Comparison of ENCODE assay signal across 37 cellular contexts in genomic region chr4:3029464-3029863, GRCh38. TPM values are rescaled to one million over a fixed set of nuclear protein-coding genes. Genes with fewer than 3 reads are reported as not detected.
"Had no signal": no experiment of that assay in that cellular context is flagged by ENCODE, and none has a peak within 500 bp of the region (broad histone marks: within the 10 kb centered on the region; RNA-seq: fewer than 3 reads in every experiment).

No MANE protein-coding gene starts in this region.

- ATAC-seq: activated CD4-positive, CD25-positive, alpha-beta regulatory T cell treated with anti-CD3 and anti-CD28 coated beads, Interleukin-2, amount 50 U/mL, for 24 hours; activated CD8-positive, alpha-beta T cell treated with anti-CD3 and anti-CD28 coated beads for 36 hours; activated naive CD8-positive, alpha-beta T cell treated with anti-CD3 and anti-CD28 coated beads, Interleukin-2, amount 50 U/mL, for 24 hours; activated T-cell treated with anti-CD3 and anti-CD28 coated beads, Interleukin-2, amount 50 U/mL, for 4 hours; activated T-helper 17 cell treated with anti-CD3 and anti-CD28 coated beads, Interleukin-2, amount 50 U/mL, for 72 hours; body of pancreas; gastroesophageal sphincter; T-helper 17 cell had no signal

- H3K4me1 ChIP-seq: adrenal gland, body of pancreas, colonic mucosa, esophagus squamous epithelium, gastroesophageal sphincter had no signal

- H3K9me3 ChIP-seq: adrenal gland, body of pancreas, colonic mucosa, esophagus squamous epithelium, gastroesophageal sphincter had no signal

- H3K27me3 ChIP-seq: adrenal gland, body of pancreas, colonic mucosa, esophagus squamous epithelium, gastroesophageal sphincter had no signal

- H3K36me3 Mint-ChIP-seq: activated naive CD4-positive, alpha-beta T cell treated with anti-CD3 and anti-CD28 coated beads, Interleukin-2, amount 50 U/mL, for 24 hours; activated naive CD8-positive, alpha-beta T cell treated with anti-CD3 and anti-CD28 coated beads for 36 hours had no signal

- DNase-seq: activated B cell treated with CpG ODN at 0.5 μM for 24 hours; activated CD4-positive, alpha-beta T cell treated with anti-CD3 and anti-CD28 coated beads for 48 hours; activated CD4-positive, alpha-beta T cell treated with anti-CD3 and anti-CD28 coated beads, Interleukin-2, amount 50 U/mL, for 1 hour; activated CD4-positive, alpha-beta T cell treated with anti-CD3 and anti-CD28 coated beads, Interleukin-2, amount 50 U/mL, for 48 hours; activated CD8-positive, alpha-beta memory T cell treated with anti-CD3 and anti-CD28 coated beads for 24 hours; activated CD8-positive, alpha-beta T cell treated with anti-CD3 and anti-CD28 coated beads for 36 hours; activated effector memory CD4-positive, alpha-beta T cell treated with Interleukin-2 at 50 U/mL for 16 hours; activated naive CD4-positive, alpha-beta T cell treated with anti-CD3 and anti-CD28 coated beads for 36 hours; activated naive CD8-positive, alpha-beta T cell treated with anti-CD3 and anti-CD28 coated beads for 36 hours; activated naive CD8-positive, alpha-beta T cell treated with anti-CD3 and anti-CD28 coated beads, Interleukin-2, amount 50 U/mL, for 24 hours; activated T-cell treated with anti-CD3 and anti-CD28 coated beads, Interleukin-2, amount 50 U/mL, for 4 hours; adrenal gland; amygdala; body of pancreas; central memory CD4-positive, alpha-beta T cell; cerebellar nuclear complex; colonic mucosa; effector CD8-positive, alpha-beta T cell; esophagus squamous epithelium; foreskin melanocyte; SW 1271; T-helper 1 cell; T-helper 17 cell; T1000; WERI-Rb-1 had no signal

- H3K27ac Mint-ChIP-seq: activated B cell treated with CpG ODN at 0.5 μM for 24 hours; activated CD8-positive, alpha-beta T cell treated with anti-CD3 and anti-CD28 coated beads for 36 hours; activated naive CD4-positive, alpha-beta T cell treated with anti-CD3 and anti-CD28 coated beads for 36 hours; activated naive CD4-positive, alpha-beta T cell treated with anti-CD3 and anti-CD28 coated beads, Interleukin-2, amount 50 U/mL, for 24 hours; activated naive CD8-positive, alpha-beta T cell treated with anti-CD3 and anti-CD28 coated beads for 36 hours; activated naive CD8-positive, alpha-beta T cell treated with anti-CD3 and anti-CD28 coated beads, Interleukin-2, amount 50 U/mL, for 24 hours; T-helper 2 cell treated with Interferon-gamma antibody and Interleukin-4, amounts not matched to agents 5 μg/mL and 100 μg/mL, for 36 hours had no signal

- H3K27ac ChIP-seq: adrenal gland, body of pancreas, colonic mucosa, epithelial cell of prostate, esophagus squamous epithelium, gastroesophageal sphincter, WERI-Rb-1 had no signal

- H3K4me1 Mint-ChIP-seq: activated B cell treated with CpG ODN at 0.5 μM for 24 hours; activated naive CD4-positive, alpha-beta T cell treated with anti-CD3 and anti-CD28 coated beads, Interleukin-2, amount 50 U/mL, for 24 hours; activated naive CD8-positive, alpha-beta T cell treated with anti-CD3 and anti-CD28 coated beads for 36 hours; activated naive CD8-positive, alpha-beta T cell treated with anti-CD3 and anti-CD28 coated beads, Interleukin-2, amount 50 U/mL, for 24 hours; activated T-helper 17 cell treated with anti-CD3 and anti-CD28 coated beads, Interleukin-2, amount 50 U/mL, for 72 hours had no signal

- H3K4me3 Mint-ChIP-seq: activated B cell treated with CpG ODN at 0.5 μM for 24 hours; activated CD8-positive, alpha-beta T cell treated with anti-CD3 and anti-CD28 coated beads for 36 hours; activated naive CD4-positive, alpha-beta T cell treated with anti-CD3 and anti-CD28 coated beads for 36 hours; activated naive CD4-positive, alpha-beta T cell treated with anti-CD3 and anti-CD28 coated beads, Interleukin-2, amount 50 U/mL, for 24 hours; activated naive CD8-positive, alpha-beta T cell treated with anti-CD3 and anti-CD28 coated beads for 36 hours; activated naive CD8-positive, alpha-beta T cell treated with anti-CD3 and anti-CD28 coated beads, Interleukin-2, amount 50 U/mL, for 24 hours; activated T-cell treated with anti-CD3 and anti-CD28 coated beads, Interleukin-2, amount 50 U/mL, for 4 hours; activated T-helper 17 cell treated with anti-CD3 and anti-CD28 coated beads, Interleukin-2, amount 50 U/mL, for 72 hours; T-helper 17 cell; T-helper 2 cell treated with Interferon-gamma antibody and Interleukin-4, amounts not matched to agents 5 μg/mL and 100 μg/mL, for 36 hours had no signal

- H3K36me3 ChIP-seq: adrenal gland, colonic mucosa, esophagus squamous epithelium, gastroesophageal sphincter, WERI-Rb-1 had no signal

- H3K27me3 Mint-ChIP-seq: activated CD8-positive, alpha-beta T cell treated with anti-CD3 and anti-CD28 coated beads for 36 hours; activated naive CD4-positive, alpha-beta T cell treated with anti-CD3 and anti-CD28 coated beads, Interleukin-2, amount 50 U/mL, for 24 hours; activated naive CD8-positive, alpha-beta T cell treated with anti-CD3 and anti-CD28 coated beads for 36 hours; activated naive CD8-positive, alpha-beta T cell treated with anti-CD3 and anti-CD28 coated beads, Interleukin-2, amount 50 U/mL, for 24 hours; activated T-helper 17 cell treated with anti-CD3 and anti-CD28 coated beads, Interleukin-2, amount 50 U/mL, for 72 hours; T-helper 17 cell had no signal

- H3K9me3 Mint-ChIP-seq: activated B cell treated with CpG ODN at 0.5 μM for 24 hours; activated CD8-positive, alpha-beta T cell treated with anti-CD3 and anti-CD28 coated beads for 36 hours; activated naive CD4-positive, alpha-beta T cell treated with anti-CD3 and anti-CD28 coated beads for 36 hours; activated naive CD4-positive, alpha-beta T cell treated with anti-CD3 and anti-CD28 coated beads, Interleukin-2, amount 50 U/mL, for 24 hours; activated naive CD8-positive, alpha-beta T cell treated with anti-CD3 and anti-CD28 coated beads for 36 hours; activated naive CD8-positive, alpha-beta T cell treated with anti-CD3 and anti-CD28 coated beads, Interleukin-2, amount 50 U/mL, for 24 hours; activated T-cell treated with anti-CD3 and anti-CD28 coated beads, Interleukin-2, amount 50 U/mL, for 4 hours; activated T-helper 17 cell treated with anti-CD3 and anti-CD28 coated beads, Interleukin-2, amount 50 U/mL, for 72 hours; T-helper 2 cell treated with Interferon-gamma antibody and Interleukin-4, amounts not matched to agents 5 μg/mL and 100 μg/mL, for 36 hours had no signal

- H3K4me3 ChIP-seq: adrenal gland, body of pancreas, colonic mucosa, esophagus squamous epithelium, gastroesophageal sphincter had no signal

RNA-seq across cellular contexts. Expression of gene HTT-AS, which starts 44.9 kb away (rescaled TPM):
- total RNA-seq: activated B cell treated with CpG ODN at 0.5 μM for 24 hours; activated CD8-positive, alpha-beta T cell treated with anti-CD3 and anti-CD28 coated beads for 36 hours; activated naive CD4-positive, alpha-beta T cell treated with anti-CD3 and anti-CD28 coated beads for 36 hours; activated naive CD8-positive, alpha-beta T cell treated with anti-CD3 and anti-CD28 coated beads for 36 hours; activated T-cell treated with anti-CD3 and anti-CD28 coated beads, Interleukin-2, amount 50 U/mL, for 4 hours; activated T-helper 17 cell treated with anti-CD3 and anti-CD28 coated beads, Interleukin-2, amount 50 U/mL, for 72 hours; adrenal gland; aorta; body of pancreas; colonic mucosa; dermis microvascular lymphatic vessel endothelial cell; endothelial cell of umbilical vein; esophagus squamous epithelium; fibroblast of lung; fibroblast of villous mesenchyme; gastroesophageal sphincter; T-helper 17 cell had no signal
- polyA plus RNA-seq: adrenal gland, aorta, endothelial cell of umbilical vein, esophagus, fibroblast of lung had no signal
